Comparison of ENCODE assay signal across 8 cellular contexts in genomic region chr12:93098077-93098476, GRCh38.
DNase-seq lines count a peak whose midpoint lies in the region; ATAC-seq, FAIRE-seq and TF ChIP-seq lines count a peak whose summit lies in the region.

No MANE protein-coding gene starts in this region.

- in situ Hi-C loops in HepG2 (cut with HindIII; ENCODE audit: extremely low pct_ligation_motif_present, low pct_unique_long_range_greater_than_20kb), result no loop called here

- H3K4me3 ChIP-seq in breast epithelium, result no peak overlapping the region
- no peak overlapping the region for H3K4me3 ChIP-seq in HepG2 (replicated peaks in 1 of 3; ENCODE audit: insufficient read depth in 1 of 3, low read depth in 2 of 3, low read length in 3 of 3)

- TF ChIP-seq POLR2A in breast epithelium (IDR thresholded peaks at IDR 0.05), result no peak
- no peak for TF ChIP-seq POLR2A in HepG2 (IDR thresholded peaks at IDR 0.05; ENCODE audit: insufficient read depth in 1 of 2, low read depth in 2 of 2, low read length in 2 of 2)

- no peaks in the 10 kb centered on the region for H3K79me2 ChIP-seq in HepG2 (ENCODE audit: insufficient read depth, low read length)

- POLR2A ChIA-PET in HepG2 (lab: Yijun Ruan, JAX), result interaction anchor here (1.5 to 1.7 kb wide), 2 partner anchors 25 to 30 kb away, joined by 3 to 5 read pairs; no protein-coding TSS in a partner anchor

- H3K9ac ChIP-seq in HepG2 (ENCODE audit: insufficient read depth, low read depth, low read length), result no peak overlapping the region

- H3K4me2 ChIP-seq in HepG2 (ENCODE audit: low read depth, low read length), result no peak overlapping the region

- intact Hi-C loops in breast epithelium (cut with DNase I; ENCODE audit: low total_unique reads) (no loop called here), HepG2 (cut with micrococcal nuclease; ENCODE audit: unreplicated experiment) (no loop called here)

- H3K36me3 ChIP-seq in breast epithelium (no peaks in the 10 kb centered on the region), HepG2 (replicated peaks in 1 of 2; ENCODE audit: control insufficient read depth in 1 of 2, insufficient read depth in 2 of 2, low read length in 2 of 2) (no peaks in the 10 kb centered on the region)

- H2AFZ ChIP-seq in HepG2 (ENCODE audit: low read length), result no peak overlapping the region

- no peak for TF ChIP-seq EP300 in HepG2 (IDR thresholded peaks at IDR 0.05; ENCODE audit: low read depth in 2 of 2, low read length in 2 of 2)
- no peak for TF ChIP-seq EP300 in HepG2 (CRISPR knock-in tag; IDR thresholded peaks at IDR 0.05; ENCODE audit: borderline replicate concordance)

- H3K27me3 ChIP-seq in breast epithelium, result no peaks in the 10 kb centered on the region
- no peaks in the 10 kb centered on the region for H3K27me3 ChIP-seq in HepG2 (ENCODE audit: control insufficient read depth in 1 of 2, insufficient read depth in 2 of 2, low read length in 2 of 2)

- H3K4me1 ChIP-seq in breast epithelium (no peaks in the 10 kb centered on the region), HepG2 (ENCODE audit: insufficient read depth, low read length) (peaks cover 75% of the 10 kb centered on the region)

- DNase-seq in NCI-H1417 (lab: John Stamatoyannopoulos, UW) (peak; percentile 31 to 65 (median 62)), NCI-H1417 treated with DMSO at 0.1 percent for 48 hours (lab: John Stamatoyannopoulos, UW) (no peak), Kasumi-1 (lab: John Stamatoyannopoulos, UW) (peak; percentile 92 to 93), breast epithelium (ENCODE audit: low spot score in 2 of 2) (no peak), HepG2 (ENCODE audit: low spot score) (no peak)
- DNase-seq in stimulated activated CD8-positive, alpha-beta memory T cell treated with anti-CD3 and anti-CD28 coated beads, Interleukin-15, amount 100 ng/mL, for 48 hours (ENCODE audit: low read depth in 2 of 2), result peak; percentile 25 to 27

- no peak for ATAC-seq in HepG2
- no peak for ATAC-seq in GM21737 (IDR thresholded peaks at IDR 0.05; ENCODE audit: unreplicated experiment)

- TF ChIP-seq CTCF in VCaP (conservative IDR thresholded peaks at IDR 0.05), result no peak
- TF ChIP-seq CTCF in breast epithelium (IDR thresholded peaks at IDR 0.05), result peak in 2 of 3 donors; percentile 19 to 35
- peak; percentile 43 for TF ChIP-seq CTCF in HepG2 (CRISPR knock-in tag; IDR thresholded peaks at IDR 0.05)

- H3K9me3 ChIP-seq in breast epithelium, result no peaks in the 10 kb centered on the region
- no peaks in the 10 kb centered on the region for H3K9me3 ChIP-seq in HepG2 (ENCODE audit: low read length)

- H3K27ac ChIP-seq in VCaP (peak overlapping the region; percentile 75), breast epithelium (no peak overlapping the region), HepG2 (ENCODE audit: extremely low read length, insufficient read depth, low read length) (no peak overlapping the region)

- CTCF ChIA-PET in HepG2 (lab: Yijun Ruan, JAX; ENCODE audit: low intra/inter-chr PET ratio, low total read pairs), result interaction anchor here (1.1 to 1.4 kb wide), 2 partner anchors 29 to 73 kb away, joined by 3 to 8 read pairs; no protein-coding TSS in a partner anchor

- 66% methylated on average over 2 of the region's 2 CpGs for WGBS in HepG2 (ENCODE audit: low lambda C conversion rate)

- no peaks in the 10 kb centered on the region for H4K20me1 ChIP-seq in HepG2 (ENCODE audit: insufficient read depth, low read length)

- TF ChIP-seq RAD21 in HepG2 (CRISPR knock-in tag; IDR thresholded peaks at IDR 0.05), result 0 out of 2 replicates have a peak, but pooled peaks have one; percentile 24

- BruUV-seq in HepG2 (replicated peaks; lab: Mats Ljungman, UMichigan), result no TSS peak

- FAIRE-seq in HepG2 (lab: Jason Lieb, UNC), result no peak

TF ChIP-seq in HepG2, 621 proteins besides CTCF, POLR2A, EP300 and RAD21:
- TF ChIP-seq ZFP82 (CRISPR knock-in tag; IDR thresholded peaks at IDR 0.05; ENCODE audit: borderline replicate concordance) (no peak), STAG1 (CRISPR knock-in tag; IDR thresholded peaks at IDR 0.05) (peak; percentile 42), SIX4 (CRISPR knock-in tag; IDR thresholded peaks at IDR 0.05) (no peak), SMC3 (IDR thresholded peaks at IDR 0.05; ENCODE audit: low read length) (peak; percentile 49)

Comparison
In these comparisons a context has a peak if more than half of its experiments do, and no peak if none do; other contexts are left out.
1. DNase-seq: peak in NCI-H1417 (3 of 3), Kasumi-1 (2 of 2) and stimulated activated CD8-positive, alpha-beta memory T cell treated with anti-CD3 and anti-CD28 coated beads, Interleukin-15, amount 100 ng/mL, for 48 hours (2 of 2); none in NCI-H1417 treated with DMSO at 0.1 percent for 48 hours (single experiment), breast epithelium (0 of 2) and HepG2 (single experiment).